8 cellular contexts compared by ENCODE assay signal in genomic region chr1:9428601-9429368, GRCh38.
A peak's percentile ranks its signal among the peaks of the same experiment; 100 is the strongest.
DNase-seq lines count a peak whose midpoint lies in the region; ATAC-seq and TF ChIP-seq lines count a peak whose summit lies in the region.

No MANE protein-coding gene starts in this region.

- H3K4ac ChIP-seq in mesendoderm (ENCODE audit: low read depth, low read length), result peak overlapping the region; percentile 48

- H3K56ac ChIP-seq in mesendoderm (ENCODE audit: low read length), result peak overlapping the region; percentile 85

- H3K4me3 ChIP-seq in HUES48 (ENCODE audit: low read depth, low read length), result peak overlapping the region; percentile 65
- peak overlapping the region; percentile 43 for H3K4me3 ChIP-seq in NT2/D1 (ENCODE audit: insufficient read length, low read depth)
- H3K4me3 ChIP-seq in endodermal cell (ENCODE audit: low read length), result peak overlapping the region; percentile 91
- H3K4me3 ChIP-seq in mesendoderm (ENCODE audit: low read length), result peak overlapping the region; percentile 46

- H3K27ac Mint-ChIP-seq in endodermal cell, result peak overlapping the region; percentile 95

- peak overlapping the region; percentile 63 for H3K4me2 ChIP-seq in mesendoderm (ENCODE audit: low read length)

- in situ Hi-C loops in Caki2 (cut with HindIII; ENCODE audit: low pct_unique_long_range_greater_than_20kb, low sequenced_read_pairs), result no loop called here

- no peak overlapping the region for H2BK5ac ChIP-seq in mesendoderm (ENCODE audit: low read length)

- H3K23ac ChIP-seq in mesendoderm (ENCODE audit: low read length), result no peak overlapping the region

- peak overlapping the region; percentile 14 for H3K18ac ChIP-seq in mesendoderm (ENCODE audit: low read length)

- peak; percentile 68 for ATAC-seq in GM21390 (IDR thresholded peaks at IDR 0.05; ENCODE audit: unreplicated experiment)

- no peaks in the 10 kb centered on the region for H3K79me1 ChIP-seq in mesendoderm (ENCODE audit: low read length)

- H3K36me3 ChIP-seq in HUES48 (ENCODE audit: control insufficient read depth, insufficient read depth, low read length) (no peaks in the 10 kb centered on the region), NT2/D1 (ENCODE audit: insufficient read depth, insufficient read length, low read length) (no peaks in the 10 kb centered on the region), endodermal cell (ENCODE audit: control insufficient read depth, insufficient read depth, low read length) (no peaks in the 10 kb centered on the region), mesendoderm (ENCODE audit: control insufficient read depth, insufficient read depth, low read length) (no peaks in the 10 kb centered on the region)

- no peak overlapping the region for H2BK120ac ChIP-seq in mesendoderm (ENCODE audit: low read depth, low read length)

- no peak overlapping the region for H2BK15ac ChIP-seq in mesendoderm (replicated peaks; ENCODE audit: low read depth)

- H3K36me3 Mint-ChIP-seq in endodermal cell (ENCODE audit: low read depth), result no peaks in the 10 kb centered on the region

- 5 to 9% methylated on average over 28 to 48 of the region's 48 CpGs for WGBS in endodermal cell (ENCODE audit: insufficient coverage in 1 of 2, insufficient read length in 1 of 2), 2 experiments
- no CpG with 5 or more reads among the region's 48 CpGs for WGBS in mesendoderm (ENCODE audit: extremely low coverage, insufficient coverage, low lambda C conversion rate)

- H4K5ac ChIP-seq in mesendoderm (ENCODE audit: low read length), result peak overlapping the region; percentile 68

- H2AK5ac ChIP-seq in mesendoderm (ENCODE audit: low read length), result no peak overlapping the region

- no peaks in the 10 kb centered on the region for H3K27me3 Mint-ChIP-seq in endodermal cell (ENCODE audit: insufficient read depth)

- H4K8ac ChIP-seq in mesendoderm (ENCODE audit: low read depth, low read length), result no peak overlapping the region

- H3K9me3 ChIP-seq in HUES48 (ENCODE audit: control insufficient read depth, insufficient read depth, low read length), result no peaks in the 10 kb centered on the region
- no peaks in the 10 kb centered on the region for H3K9me3 ChIP-seq in NT2/D1 (ENCODE audit: insufficient read depth, low read length)
- no peaks in the 10 kb centered on the region for H3K9me3 ChIP-seq in endodermal cell (ENCODE audit: control insufficient read depth, low read length)

- no peaks in the 10 kb centered on the region for H3K79me2 ChIP-seq in mesendoderm (ENCODE audit: control insufficient read depth, insufficient read depth, low read length)

- H3K9me3 Mint-ChIP-seq in endodermal cell, result no peaks in the 10 kb centered on the region

- peak overlapping the region; percentile 60 for H3K9ac ChIP-seq in HUES48 (ENCODE audit: low read depth, low read length)
- H3K9ac ChIP-seq in NT2/D1 (ENCODE audit: insufficient read length, low read depth), result peak overlapping the region; percentile 66
- H3K9ac ChIP-seq in endodermal cell (ENCODE audit: extremely low read depth, low read length, poor library complexity, severe bottlenecking), result peak overlapping the region; percentile 60
- peak overlapping the region; percentile 78 for H3K9ac ChIP-seq in mesendoderm (ENCODE audit: low read length)

- TF ChIP-seq CTCF in endodermal cell (conservative IDR thresholded peaks at IDR 0.05), result peak; percentile 63

- peak overlapping the region; percentile 63 for H3K4me3 Mint-ChIP-seq in endodermal cell

- H3K4me1 ChIP-seq in HUES48 (ENCODE audit: control insufficient read depth, insufficient read depth, low read length) (peaks cover 7% of the 10 kb centered on the region), NT2/D1 (ENCODE audit: insufficient read depth, insufficient read length) (no peaks in the 10 kb centered on the region), endodermal cell (ENCODE audit: control insufficient read depth, insufficient read depth, low read length) (peaks cover 12% of the 10 kb centered on the region), mesendoderm (ENCODE audit: control insufficient read depth, low read depth, low read length) (peaks cover 3% of the 10 kb centered on the region)

- H3K27ac ChIP-seq in HUES48 (ENCODE audit: low read depth, low read length) (peak overlapping the region; percentile 80), endodermal cell (ENCODE audit: low read depth, low read length) (no peak overlapping the region), mesendoderm (ENCODE audit: low read depth, low read length) (no peak overlapping the region)

- H3K27me3 ChIP-seq in HUES48 (ENCODE audit: control insufficient read depth, insufficient read depth, low read length) (no peaks in the 10 kb centered on the region), NT2/D1 (ENCODE audit: insufficient read depth, insufficient read length) (no peaks in the 10 kb centered on the region), endodermal cell (ENCODE audit: control insufficient read depth, insufficient read depth, low read length, poor library complexity, severe bottlenecking) (no peaks in the 10 kb centered on the region), mesendoderm (ENCODE audit: insufficient read depth, low read length, poor library complexity) (no peaks in the 10 kb centered on the region)

- peak; percentile 98 for DNase-seq in Caki2 (ENCODE audit: low read depth)
- peak; percentile 98 for DNase-seq in NT2/D1 (ENCODE audit: low read depth, low spot score)
- DNase-seq in activated CD8-positive, alpha-beta memory T cell treated with anti-CD3 and anti-CD28 coated beads, Interleukin-2, amount 50 U/mL, for 24 hours (ENCODE audit: extremely low read depth), result peak; percentile 98
- DNase-seq in endodermal cell, result peak; percentile 100
- peak; percentile 100 for DNase-seq in mesendoderm
- peak; percentile 100 for DNase-seq in stimulated activated CD8-positive, alpha-beta memory T cell treated with anti-CD3 and anti-CD28 coated beads, Interleukin-12 subunit alpha, Interleukin-12 subunit beta, amount 100 ng/mL, for 4 hours (ENCODE audit: low read depth)

- peaks cover 44% of the 10 kb centered on the region for H3K4me1 Mint-ChIP-seq in endodermal cell
